In the genomic region with DNA sequence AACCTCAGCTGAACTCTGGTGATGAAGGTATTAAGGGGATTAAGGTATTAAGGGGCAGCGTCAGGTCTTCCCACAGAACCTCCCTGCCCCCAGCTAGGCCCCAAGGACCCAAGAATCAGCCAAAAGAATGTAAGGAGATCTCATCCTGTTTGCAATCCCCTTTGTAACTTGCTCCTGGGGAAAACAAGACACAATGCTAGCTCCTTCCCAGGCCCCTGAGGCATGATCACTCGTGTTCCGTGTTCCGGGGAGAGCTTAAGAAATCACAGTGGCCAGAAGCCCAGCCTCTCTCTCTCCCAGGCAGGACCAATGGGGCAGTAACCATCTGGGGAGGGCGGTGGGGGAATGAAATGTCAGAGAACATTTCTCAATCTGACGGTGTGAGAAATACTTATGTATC, we compare ENCODE assay signal across 13 cellular contexts. TPM values are rescaled to one million over a fixed set of nuclear protein-coding genes. Genes with fewer than 3 reads are reported as not detected.
DNase-seq lines count a peak whose midpoint lies in the region; ATAC-seq and TF ChIP-seq lines count a peak whose summit lies in the region.
"Had no signal": no experiment of that assay in that cellular context is flagged by ENCODE, and none has a peak within 500 bp of the region (broad histone marks: within the 10 kb centered on the region; RNA-seq: fewer than 3 reads in every experiment).

No MANE protein-coding gene starts in this region.

- DNase-seq in NCI-H524 (lab: John Stamatoyannopoulos, UW) (peak; percentile 86 to 91), mesothelial cell of epicardium (ENCODE audit: low spot score in 2 of 2, unreplicated experiment in 2 of 2) (no peak), suprapubic skin (ENCODE audit: low spot score in 2 of 2) (peak; percentile 60 to 78), NCI-H526 treated with DMSO at 0.1 percent for 48 hours (lab: John Stamatoyannopoulos, UW) (no peak)
- DNase-seq in stimulated activated CD4-positive, alpha-beta T cell treated with anti-CD3 and anti-CD28 coated beads, Interleukin-15, amount 100 ng/mL, for 24 hours = no peak
- DNase-seq: activated CD4-positive, alpha-beta T cell treated with anti-CD3 and anti-CD28 coated beads for 1 hour; activated T-cell treated with anti-CD3 and anti-CD28 coated beads, Interleukin-2, amount 50 U/mL, for 1 hour; NCI-H2081 treated with DMSO at 0.1 percent for 48 hours; stimulated activated CD4-positive, alpha-beta T cell treated with anti-CD3 and anti-CD28 coated beads, Interleukin-4, amount 100 ng/mL, for 24 hours; stimulated activated naive CD8-positive, alpha-beta T cell treated with anti-CD3 and anti-CD28 coated beads, Interleukin-15, Interleukin-2, amounts not matched to agents 100 U/mL and 50 U/mL, for 24 hours had no signal

- H3K27me3 ChIP-seq in suprapubic skin = no peaks in the 10 kb centered on the region

- TF ChIP-seq POLR2A in suprapubic skin (IDR thresholded peaks at IDR 0.05) = no peak

- H3K36me3 Mint-ChIP-seq in mesothelial cell of epicardium = peaks cover 4% of the 10 kb centered on the region
- H3K36me3 Mint-ChIP-seq: memory B cell had no signal

- TF ChIP-seq CTCF in mesothelial cell of epicardium (IDR thresholded peaks at IDR 0.05; ENCODE audit: unreplicated experiment) = no peak
- TF ChIP-seq CTCF in suprapubic skin (IDR thresholded peaks at IDR 0.05) = no peak

- H3K27me3 Mint-ChIP-seq in mesothelial cell of epicardium (ENCODE audit: low read depth) = no peaks in the 10 kb centered on the region

- WGBS in suprapubic skin = 60% methylated on average over 6 of the region's 6 CpGs

- H3K4me3 Mint-ChIP-seq in mesothelial cell of epicardium = no peak overlapping the region
- H3K4me3 Mint-ChIP-seq: memory B cell had no signal

- H3K27ac Mint-ChIP-seq in mesothelial cell of epicardium = peak overlapping the region; percentile 56
- H3K27ac Mint-ChIP-seq: memory B cell had no signal

- H3K9me3 ChIP-seq in suprapubic skin = no peaks in the 10 kb centered on the region

- H3K4me1 ChIP-seq in suprapubic skin = peaks cover 2% of the 10 kb centered on the region

- H3K4me1 Mint-ChIP-seq in mesothelial cell of epicardium = peaks cover 16% of the 10 kb centered on the region

- H3K9me3 Mint-ChIP-seq in mesothelial cell of epicardium = no peaks in the 10 kb centered on the region
- H3K9me3 Mint-ChIP-seq: memory B cell had no signal

- TF ChIP-seq EP300 in suprapubic skin (IDR thresholded peaks at IDR 0.05) = no peak

- H3K4me3 ChIP-seq in suprapubic skin = no peak overlapping the region

- H3K27ac ChIP-seq in cingulate gyrus (ENCODE audit: low read depth, low read length) = peak overlapping the region; percentile 76
- no peak overlapping the region for H3K27ac ChIP-seq in suprapubic skin

- no peak for ATAC-seq in HG03432 (IDR thresholded peaks at IDR 0.05; ENCODE audit: unreplicated experiment)
- ATAC-seq: stimulated activated naive CD8-positive, alpha-beta T cell treated with anti-CD3 and anti-CD28 coated beads, Interleukin-15, Interleukin-2, amounts not matched to agents 100 U/mL and 50 U/mL, for 24 hours had no signal

- H3K36me3 ChIP-seq in suprapubic skin = no peaks in the 10 kb centered on the region

RNA-seq across cellular contexts. Expression of gene PIGH, which starts 33.2 kb away (rescaled TPM):
- total RNA-seq in mesothelial cell of epicardium (11.4 to 13.4 TPM (median 11.9 TPM) in 3 replicates), suprapubic skin (10 to 100 TPM; 29.6 to 50.5 (median 36.4) TPM)

RNA-seq across cellular contexts. Expression of gene PLEKHH1, which starts 33.8 kb away (rescaled TPM):
- total RNA-seq in mesothelial cell of epicardium = 20.5 to 21.4 TPM (median 21.0 TPM) in 3 replicates
- 10 to 100 TPM; 15.3 to 75.6 (median 23.7) TPM for total RNA-seq in suprapubic skin

RNA-seq across cellular contexts. Expression of gene ARG2, which starts 52.8 kb away (rescaled TPM):
- total RNA-seq in mesothelial cell of epicardium (2.5 to 4.5 TPM (median 2.9 TPM) in 3 replicates), suprapubic skin (1 to 10 TPM; 3.5 to 9.6 (median 5.4) TPM)

Comparison
In these comparisons a context has a peak if more than half of its experiments do, and no peak if none do; other contexts are left out.
1. DNase-seq: peak in NCI-H524 (2 of 2) and suprapubic skin (2 of 2); none in mesothelial cell of epicardium (0 of 2), stimulated activated CD4-positive, alpha-beta T cell treated with anti-CD3 and anti-CD28 coated beads, Interleukin-15, amount 100 ng/mL, for 24 hours (single experiment) and NCI-H526 treated with DMSO at 0.1 percent for 48 hours (single experiment).